16 cellular contexts compared by ENCODE assay signal in genomic region chr10:44985175-44985681, GRCh38. TPM values are rescaled to one million over a fixed set of nuclear protein-coding genes. Genes with fewer than 3 reads are reported as not detected.
A peak's percentile ranks its signal among the peaks of the same experiment; 100 is the strongest.
DNase-seq lines count a peak whose midpoint lies in the region; ATAC-seq, FAIRE-seq and TF ChIP-seq lines count a peak whose summit lies in the region.
"Had no signal": no experiment of that assay in that cellular context is flagged by ENCODE, and none has a peak within 500 bp of the region (broad histone marks: within the 10 kb centered on the region; RNA-seq: fewer than 3 reads in every experiment).

No MANE protein-coding gene starts in this region.

- no peak overlapping the region for H2BK15ac ChIP-seq in mesenchymal stem cell (ENCODE audit: low read depth, poor library complexity, severe bottlenecking)

- no peak overlapping the region for H3K14ac ChIP-seq in mesenchymal stem cell (ENCODE audit: low read length in 2 of 2)

- no peak overlapping the region for H3K4me3 ChIP-seq in astrocyte (ENCODE audit: insufficient read depth, low read depth, low read length)
- no peak overlapping the region for H3K4me3 ChIP-seq in esophagus squamous epithelium
- no peak overlapping the region for H3K4me3 ChIP-seq in mesenchymal stem cell (ENCODE audit: insufficient read depth in 1 of 2, low read depth in 1 of 2, low read length in 2 of 2)
- H3K4me3 ChIP-seq in tibial artery, result no peak overlapping the region
- H3K4me3 ChIP-seq: psoas muscle had no signal

- no peak overlapping the region for H4K8ac ChIP-seq in mesenchymal stem cell (ENCODE audit: low read length)

- H3K27me3 ChIP-seq in astrocyte (ENCODE audit: insufficient read depth, low read length), result no peaks in the 10 kb centered on the region
- H3K27me3 ChIP-seq in esophagus squamous epithelium, result no peaks in the 10 kb centered on the region
- H3K27me3 ChIP-seq in mesenchymal stem cell (ENCODE audit: control insufficient read depth in 1 of 2, insufficient read depth in 1 of 2, low read length in 2 of 2), result no peaks in the 10 kb centered on the region
- no peaks in the 10 kb centered on the region for H3K27me3 ChIP-seq in tibial artery

- no peaks in the 10 kb centered on the region for H3K9me3 ChIP-seq in astrocyte (ENCODE audit: insufficient read depth, low read depth, low read length)
- no peaks in the 10 kb centered on the region for H3K9me3 ChIP-seq in esophagus squamous epithelium
- H3K9me3 ChIP-seq in mesenchymal stem cell (ENCODE audit: control insufficient read depth, low read length), result no peaks in the 10 kb centered on the region
- no peaks in the 10 kb centered on the region for H3K9me3 ChIP-seq in tibial artery
- H3K9me3 ChIP-seq: psoas muscle had no signal

- no peaks in the 10 kb centered on the region for H3K36me3 ChIP-seq in astrocyte (ENCODE audit: insufficient read depth, low read length)
- peaks cover 0 to 5% (median 0%) of the 10 kb centered on the region in 3 donors for H3K36me3 ChIP-seq in esophagus squamous epithelium
- peaks cover 7 to 46% of the 10 kb centered on the region in 2 experiments for H3K36me3 ChIP-seq in mesenchymal stem cell (ENCODE audit: control insufficient read depth in 1 of 2, insufficient read depth in 2 of 2, low read depth in 1 of 2, low read length in 2 of 2)
- peaks cover 0 to 26% (median 4%) of the 10 kb centered on the region in 3 donors for H3K36me3 ChIP-seq in tibial artery

- TF ChIP-seq POLR2A in esophagus squamous epithelium (IDR thresholded peaks at IDR 0.05), result no peak

- peaks cover 2% of the 10 kb centered on the region for H3K9me3 Mint-ChIP-seq in astrocyte (ENCODE audit: unreplicated experiment)
- H3K9me3 Mint-ChIP-seq: activated CD8-positive, alpha-beta T cell treated with anti-CD3 and anti-CD28 coated beads for 36 hours; central memory CD8-positive, alpha-beta T cell had no signal

- H3K4me3 Mint-ChIP-seq in astrocyte (ENCODE audit: unreplicated experiment), result no peak overlapping the region
- H3K4me3 Mint-ChIP-seq: activated CD8-positive, alpha-beta T cell treated with anti-CD3 and anti-CD28 coated beads for 36 hours; central memory CD8-positive, alpha-beta T cell had no signal

- peaks cover 35% of the 10 kb centered on the region for H3K4me1 ChIP-seq in astrocyte (ENCODE audit: insufficient read depth, low read length)
- peaks cover 24 to 77% (median 58%) of the 10 kb centered on the region in 3 donors for H3K4me1 ChIP-seq in esophagus squamous epithelium
- peaks cover 29% of the 10 kb centered on the region for H3K4me1 ChIP-seq in mesenchymal stem cell (ENCODE audit: control insufficient read depth, insufficient read depth, low read depth, low read length)
- H3K4me1 ChIP-seq in tibial artery, result peaks cover 11 to 85% (median 68%) of the 10 kb centered on the region in 4 donors

- no peak overlapping the region for H3K9ac ChIP-seq in astrocyte (ENCODE audit: low read length)
- H3K9ac ChIP-seq in mesenchymal stem cell (ENCODE audit: low read length), result no peak overlapping the region

- H3K27me3 Mint-ChIP-seq in astrocyte (ENCODE audit: low read depth, unreplicated experiment), result no peaks in the 10 kb centered on the region
- H3K27me3 Mint-ChIP-seq: central memory CD8-positive, alpha-beta T cell had no signal

- FAIRE-seq in astrocyte (lab: Jason Lieb, UNC), result no peak

- no peaks in the 10 kb centered on the region for H3K79me1 ChIP-seq in mesenchymal stem cell (replicated peaks; ENCODE audit: low read length, poor library complexity, severe bottlenecking)

- TF ChIP-seq CTCF in astrocyte (IDR thresholded peaks at IDR 0.05; ENCODE audit: insufficient read depth, low read depth, low read length) (no peak), esophagus squamous epithelium (IDR thresholded peaks at IDR 0.05) (no peak), tibial artery (IDR thresholded peaks at IDR 0.05) (no peak)

- H2BK120ac ChIP-seq in mesenchymal stem cell (ENCODE audit: low read depth, low read length), result peak overlapping the region; percentile 46

- peaks cover 30% of the 10 kb centered on the region for H3K36me3 Mint-ChIP-seq in astrocyte (ENCODE audit: low read depth, unreplicated experiment)

- DNase-seq in astrocyte (ENCODE audit: low read depth), result no peak
- DNase-seq in esophagus squamous epithelium (lab: John Stamatoyannopoulos, UW), result no peak
- peak; percentile 72 for DNase-seq in mesenchymal stem cell
- peak; percentile 36 to 66 for DNase-seq in tibial artery
- DNase-seq in activated naive CD4-positive, alpha-beta T cell treated with Interleukin-2 at 50 U/mL for 16 hours, result no peak
- DNase-seq: activated CD8-positive, alpha-beta T cell treated with anti-CD3 and anti-CD28 coated beads for 36 hours; activated effector memory CD4-positive, alpha-beta T cell treated with Interleukin-2 at 50 U/mL for 16 hours; C1 segment of cervical spinal cord; KBM-7; mesendoderm; NCI-H1694 treated with DMSO at 0.1 percent for 48 hours; NCI-H69; psoas muscle had no signal

- H3K27ac Mint-ChIP-seq in astrocyte (ENCODE audit: unreplicated experiment), result peak overlapping the region; percentile 83
- H3K27ac Mint-ChIP-seq: activated CD8-positive, alpha-beta T cell treated with anti-CD3 and anti-CD28 coated beads for 36 hours had no signal

- H3K4me1 Mint-ChIP-seq in astrocyte (ENCODE audit: low read depth, unreplicated experiment), result peaks cover 52% of the 10 kb centered on the region
- H3K4me1 Mint-ChIP-seq: central memory CD8-positive, alpha-beta T cell had no signal

- H4K91ac ChIP-seq in mesenchymal stem cell (ENCODE audit: low read length), result peak overlapping the region; percentile 30

- H2AK5ac ChIP-seq in mesenchymal stem cell (ENCODE audit: low read length, severe bottlenecking), result no peak overlapping the region

- ATAC-seq in GM18498 (IDR thresholded peaks at IDR 0.05; ENCODE audit: unreplicated experiment), result no peak
- ATAC-seq in GM18867 (IDR thresholded peaks at IDR 0.05; ENCODE audit: unreplicated experiment), result no peak
- ATAC-seq: activated CD8-positive, alpha-beta T cell treated with anti-CD3 and anti-CD28 coated beads for 36 hours; psoas muscle had no signal

- no peak overlapping the region for H3K27ac ChIP-seq in astrocyte (ENCODE audit: low read depth, low read length)
- H3K27ac ChIP-seq in esophagus squamous epithelium, result peak overlapping the region in 3 of 4 donors; percentile 62 to 75 (median 73)
- H3K27ac ChIP-seq in mesenchymal stem cell (ENCODE audit: low read length, poor library complexity, severe bottlenecking), result no peak overlapping the region
- H3K27ac ChIP-seq in tibial artery, result peak overlapping the region; percentile 90 to 96
- H3K27ac ChIP-seq: psoas muscle had no signal

- WGBS in esophagus squamous epithelium, 2 donors, result 57 to 82% methylated on average over 2 to 9 of the region's 9 CpGs
- 81% methylated on average over 9 of the region's 9 CpGs for WGBS in mesenchymal stem cell

- no peak overlapping the region for H3K23ac ChIP-seq in mesenchymal stem cell (ENCODE audit: low read length in 2 of 2)

- H3K79me2 ChIP-seq in astrocyte (ENCODE audit: insufficient read depth, low read length), result no peaks in the 10 kb centered on the region

- H2BK5ac ChIP-seq in mesenchymal stem cell (ENCODE audit: low read depth, low read length, poor library complexity, severe bottlenecking), result no peak overlapping the region

- H2AFZ ChIP-seq in astrocyte (ENCODE audit: low read depth, low read length) (no peak overlapping the region), mesenchymal stem cell (ENCODE audit: low read depth, low read length) (no peak overlapping the region)

- H4K20me1 ChIP-seq in astrocyte (ENCODE audit: insufficient read depth, low read length), result no peaks in the 10 kb centered on the region

- no peak overlapping the region for H3K4me2 ChIP-seq in astrocyte (ENCODE audit: low read length)
- no peak overlapping the region for H3K4me2 ChIP-seq in mesenchymal stem cell (ENCODE audit: low read length, poor library complexity, severe bottlenecking)

- peak overlapping the region; percentile 41 to 60 for H3K18ac ChIP-seq in mesenchymal stem cell (ENCODE audit: low read depth in 1 of 2, low read length in 2 of 2)

- peak overlapping the region; percentile 37 to 51 for H3K4ac ChIP-seq in mesenchymal stem cell (ENCODE audit: low read depth in 1 of 2, low read length in 2 of 2)

- peak overlapping the region; percentile 65 to 80 for H2BK12ac ChIP-seq in mesenchymal stem cell (ENCODE audit: low read length in 2 of 2)

- intact Hi-C loops in esophagus squamous epithelium (cut with DNase I) (no loop called here), tibial artery (cut with DNase I; ENCODE audit: low total_unique reads) (no loop called here)

RNA-seq across cellular contexts. Expression of gene DEPP1, which starts 6.6 kb away (rescaled TPM):
- total RNA-seq in astrocyte (6.6 and 8.0 TPM in 2 replicates), esophagus squamous epithelium (100 to 1,000 TPM in 1 of 4 donors, 10 to 100 TPM in 1, 1 to 10 TPM in 2; 2.5 to 116 (median 27.5) TPM)
- polyA plus RNA-seq in mesenchymal stem cell (2013, experiment 1 of 2), result 10.5 TPM
- 10.5 TPM for polyA plus RNA-seq in mesenchymal stem cell (2013, experiment 2 of 2)

RNA-seq across cellular contexts. Expression of gene ZNF22, which starts 15.5 kb away (rescaled TPM):
- total RNA-seq in astrocyte, result 10.9 and 12.0 TPM in 2 replicates
- total RNA-seq in esophagus squamous epithelium, result 10 to 100 TPM in 2 of 4 donors, 1 to 10 TPM in 2; 3.6 to 14.5 (median 8.0) TPM
- polyA plus RNA-seq in mesenchymal stem cell (2013, experiment 1 of 2), result 13.5 TPM
- polyA plus RNA-seq in mesenchymal stem cell (2013, experiment 2 of 2), result 14.1 TPM

RNA-seq across cellular contexts. Expression of gene RASSF4, which starts 25.6 kb away (rescaled TPM):
- total RNA-seq in astrocyte, result 69.9 and 83.0 TPM in 2 replicates
- 10 to 100 TPM in 1 of 4 donors, 1 to 10 TPM in 3; 1.7 to 22.5 (median 7.4) TPM for total RNA-seq in esophagus squamous epithelium
- polyA plus RNA-seq in mesenchymal stem cell (2013, experiment 1 of 2), result 30.8 TPM
- polyA plus RNA-seq in mesenchymal stem cell (2013, experiment 2 of 2), result 30.3 TPM

Comparison
In these comparisons a context has a peak if more than half of its experiments do, and no peak if none do; other contexts are left out.
1. DNase-seq: peak in mesenchymal stem cell (single experiment) and tibial artery (2 of 2); none in astrocyte (single experiment), esophagus squamous epithelium (single experiment) and activated naive CD4-positive, alpha-beta T cell treated with Interleukin-2 at 50 U/mL for 16 hours (single experiment).
2. H3K27ac ChIP-seq: peak in esophagus squamous epithelium (3 of 4) and tibial artery (2 of 2); none in astrocyte (single experiment) and mesenchymal stem cell (single experiment).